ENCODE assay signal across 1 cellular context in the genomic region with DNA sequence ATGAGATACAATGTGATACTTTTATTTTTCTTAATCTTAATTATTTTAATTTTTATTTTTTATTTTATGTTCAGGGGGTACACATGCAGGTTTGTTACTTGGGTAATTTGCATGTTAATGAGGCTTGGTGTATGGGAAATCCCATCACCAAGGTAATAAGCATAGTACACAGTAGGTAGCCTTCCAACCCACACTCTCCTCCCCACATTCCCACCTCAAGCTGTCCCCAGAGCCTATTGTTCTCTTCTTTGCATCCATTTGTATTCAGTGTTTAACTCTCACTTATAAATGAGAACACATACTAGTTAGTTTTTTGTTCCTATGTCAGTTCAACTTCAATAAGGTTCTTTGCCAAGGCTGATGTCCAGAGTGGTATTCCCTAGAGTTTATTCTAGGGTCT.
TF ChIP-seq lines count a peak whose summit lies in the region.

No MANE protein-coding gene starts in this region.

TF ChIP-seq in H1, 55 proteins besides CTCF, POLR2A, EP300 and RAD21:
- TF ChIP-seq POLR2AphosphoS5 (IDR thresholded peaks at IDR 0.05; ENCODE audit: low read depth, low read length) (no peak), RBBP5 (IDR thresholded peaks at IDR 0.05; ENCODE audit: borderline replicate concordance, low read depth, low read length) (no peak), RXRA (IDR thresholded peaks at IDR 0.05; ENCODE audit: insufficient read depth, low read depth, low read length) (no peak), TEAD4 (IDR thresholded peaks at IDR 0.05; ENCODE audit: low read depth, low read length) (0 out of 2 replicates have a peak, but pooled peaks have one; percentile 23), CTBP2 (IDR thresholded peaks at IDR 0.05; ENCODE audit: borderline replicate concordance, insufficient read depth, insufficient read length, low read length) (no peak)
- TF ChIP-seq, protein P1, sequence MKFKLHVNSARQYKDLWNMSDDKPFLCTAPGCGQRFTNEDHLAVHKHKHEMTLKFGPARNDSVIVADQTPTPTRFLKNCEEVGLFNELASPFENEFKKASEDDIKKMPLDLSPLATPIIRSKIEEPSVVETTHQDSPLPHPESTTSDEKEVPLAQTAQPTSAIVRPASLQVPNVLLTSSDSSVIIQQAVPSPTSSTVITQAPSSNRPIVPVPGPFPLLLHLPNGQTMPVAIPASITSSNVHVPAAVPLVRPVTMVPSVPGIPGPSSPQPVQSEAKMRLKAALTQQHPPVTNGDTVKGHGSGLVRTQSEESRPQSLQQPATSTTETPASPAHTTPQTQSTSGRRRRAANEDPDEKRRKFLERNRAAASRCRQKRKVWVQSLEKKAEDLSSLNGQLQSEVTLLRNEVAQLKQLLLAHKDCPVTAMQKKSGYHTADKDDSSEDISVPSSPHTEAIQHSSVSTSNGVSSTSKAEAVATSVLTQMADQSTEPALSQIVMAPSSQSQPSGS (IDR thresholded peaks at IDR 0.05; ENCODE audit: low read length): no peak
TF ChIP-seq in H1: peak in this region for 1.
